Comparison of ENCODE assay signal across 8 cellular contexts in the genomic region with DNA sequence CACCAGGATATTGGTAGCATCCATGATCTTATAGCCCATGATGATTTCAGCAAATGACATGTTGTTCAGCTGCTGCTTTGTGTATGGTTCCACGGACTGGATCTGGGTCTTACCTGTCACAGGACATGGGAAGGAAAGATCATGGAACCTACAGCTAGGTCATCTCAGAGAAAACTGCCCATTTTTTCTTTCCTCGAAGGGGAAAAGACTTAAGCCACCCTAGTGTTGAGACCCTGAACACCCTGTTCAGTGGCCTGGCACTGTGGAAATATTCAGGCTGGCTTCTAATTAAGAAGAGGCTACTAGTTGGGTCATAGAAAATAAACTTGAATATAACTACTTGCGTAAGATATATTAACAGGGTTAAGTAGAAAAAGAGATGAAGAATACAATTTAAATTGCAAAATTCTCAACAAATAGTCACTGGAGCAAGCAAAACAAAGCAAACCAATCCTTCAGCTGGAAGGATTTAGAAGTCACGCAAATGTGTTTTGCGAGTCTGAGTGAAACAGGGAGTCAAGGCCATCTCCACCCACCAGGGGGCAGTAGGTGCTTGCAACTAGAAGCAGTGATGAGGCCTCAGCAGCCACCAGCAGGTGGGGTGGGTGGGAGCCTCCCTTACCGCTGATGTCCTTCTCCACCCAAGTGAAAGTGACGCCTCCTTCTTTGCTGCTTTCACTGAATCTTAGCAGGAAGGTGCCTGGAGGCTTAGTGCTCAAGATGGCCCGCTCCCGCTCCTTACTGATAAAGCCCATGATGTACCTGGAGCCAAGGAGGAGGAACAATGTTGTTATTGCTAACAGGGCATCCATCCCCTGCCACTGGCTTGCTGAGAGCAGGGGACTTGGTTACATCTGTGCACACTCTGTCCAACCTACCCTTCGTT. TPM values are rescaled to one million over a fixed set of nuclear protein-coding genes. Genes with fewer than 3 reads are reported as not detected.
DNase-seq lines count a peak whose midpoint lies in the region; ATAC-seq and TF ChIP-seq lines count a peak whose summit lies in the region.

No MANE protein-coding gene starts in this region.

- peaks cover 93% of the 10 kb centered on the region for H3K36me3 Mint-ChIP-seq in activated T-cell treated with anti-CD3 and anti-CD28 coated beads, Interleukin-2, amount 50 U/mL, for 24 hours (ENCODE audit: low read depth)
- H3K36me3 Mint-ChIP-seq in natural killer cell treated with Interleukin-12 subunit alpha and Interleukin-12 subunit beta and Interleukin-15 and Interleukin-18, amount 100 ng/mL, for 72 hours, result peaks cover 23% of the 10 kb centered on the region
- H3K36me3 Mint-ChIP-seq in stimulated activated memory B cell treated with anti-CD40 and anti-IgM and Interleukin-4, amounts not matched to agents 10 μg/mL and 1 μg/mL and 100 μg/mL, for 72 hours, result peaks cover 42% of the 10 kb centered on the region

- TF ChIP-seq POLR2A in Peyer's patch (IDR thresholded peaks at IDR 0.05) (no peak), esophagus squamous epithelium (IDR thresholded peaks at IDR 0.05) (no peak)

- H3K27ac ChIP-seq in Peyer's patch, result peak overlapping the region in 1 of 4 donors; percentile 27
- peak overlapping the region in 3 of 4 donors; percentile 41 to 64 (median 58) for H3K27ac ChIP-seq in esophagus squamous epithelium

- intact Hi-C loops in esophagus squamous epithelium (cut with DNase I), result loop anchor here (5.0 kb wide), 2 partner anchors 80 to 195 kb away; no protein-coding TSS in a partner anchor

- H3K4me3 ChIP-seq in LNCaP clone FGC (ENCODE audit: low read depth, low read length) (no peak overlapping the region), Peyer's patch (no peak overlapping the region), esophagus squamous epithelium (no peak overlapping the region)

- TF ChIP-seq CTCF in AG09319 (IDR thresholded peaks at IDR 0.05; ENCODE audit: low read depth, low read length), result peak; percentile 100
- peak; percentile 99 for TF ChIP-seq CTCF in LNCaP clone FGC (IDR thresholded peaks at IDR 0.05; ENCODE audit: control insufficient read depth, extremely low read depth, insufficient read depth)
- TF ChIP-seq CTCF in Peyer's patch (IDR thresholded peaks at IDR 0.05), result peak; percentile 97 to 100 (median 100)
- peak; percentile 97 to 100 (median 100) for TF ChIP-seq CTCF in esophagus squamous epithelium (IDR thresholded peaks at IDR 0.05)

- H3K27me3 Mint-ChIP-seq in activated T-cell treated with anti-CD3 and anti-CD28 coated beads, Interleukin-2, amount 50 U/mL, for 24 hours, result no peaks in the 10 kb centered on the region
- H3K27me3 Mint-ChIP-seq in natural killer cell treated with Interleukin-12 subunit alpha and Interleukin-12 subunit beta and Interleukin-15 and Interleukin-18, amount 100 ng/mL, for 72 hours, result no peaks in the 10 kb centered on the region
- no peaks in the 10 kb centered on the region for H3K27me3 Mint-ChIP-seq in stimulated activated memory B cell treated with anti-CD40 and anti-IgM and Interleukin-4, amounts not matched to agents 10 μg/mL and 1 μg/mL and 100 μg/mL, for 72 hours

- H3K36me3 ChIP-seq in Peyer's patch, result peaks cover 0 to 99% (median 5%) of the 10 kb centered on the region in 3 donors
- H3K36me3 ChIP-seq in esophagus squamous epithelium, result peaks cover 30 to 100% (median 46%) of the 10 kb centered on the region in 3 donors

- no peak overlapping the region for H3K4me3 Mint-ChIP-seq in activated T-cell treated with anti-CD3 and anti-CD28 coated beads, Interleukin-2, amount 50 U/mL, for 24 hours
- H3K4me3 Mint-ChIP-seq in natural killer cell treated with Interleukin-12 subunit alpha and Interleukin-12 subunit beta and Interleukin-15 and Interleukin-18, amount 100 ng/mL, for 72 hours, result no peak overlapping the region
- no peak overlapping the region for H3K4me3 Mint-ChIP-seq in stimulated activated memory B cell treated with anti-CD40 and anti-IgM and Interleukin-4, amounts not matched to agents 10 μg/mL and 1 μg/mL and 100 μg/mL, for 72 hours

- no peaks in the 10 kb centered on the region for H3K9me3 Mint-ChIP-seq in activated T-cell treated with anti-CD3 and anti-CD28 coated beads, Interleukin-2, amount 50 U/mL, for 24 hours
- H3K9me3 Mint-ChIP-seq in natural killer cell treated with Interleukin-12 subunit alpha and Interleukin-12 subunit beta and Interleukin-15 and Interleukin-18, amount 100 ng/mL, for 72 hours, result no peaks in the 10 kb centered on the region
- no peaks in the 10 kb centered on the region for H3K9me3 Mint-ChIP-seq in stimulated activated memory B cell treated with anti-CD40 and anti-IgM and Interleukin-4, amounts not matched to agents 10 μg/mL and 1 μg/mL and 100 μg/mL, for 72 hours

- H3K9me3 ChIP-seq in Peyer's patch, result no peaks in the 10 kb centered on the region
- no peaks in the 10 kb centered on the region for H3K9me3 ChIP-seq in esophagus squamous epithelium

- DNase-seq in AG09319 (ENCODE audit: extremely low read depth, low read depth), result peak; percentile 96
- peak; percentile 71 for DNase-seq in LNCaP clone FGC (ENCODE audit: low read depth)
- DNase-seq in Peyer's patch, result peak; percentile 92 to 98 (median 98)
- DNase-seq in activated T-cell treated with anti-CD3 and anti-CD28 coated beads, Interleukin-2, amount 50 U/mL, for 24 hours, result peak; percentile 94
- peak; percentile 81 for DNase-seq in esophagus squamous epithelium (lab: John Stamatoyannopoulos, UW)
- DNase-seq in natural killer cell treated with Interleukin-12 subunit alpha and Interleukin-12 subunit beta and Interleukin-15 and Interleukin-18, amount 100 ng/mL, for 72 hours (ENCODE audit: low spot score), result peak; percentile 91

- peak; percentile 63 for ATAC-seq in GM19455 (IDR thresholded peaks at IDR 0.05; ENCODE audit: unreplicated experiment)
- ATAC-seq in natural killer cell treated with Interleukin-12 subunit alpha and Interleukin-12 subunit beta and Interleukin-15 and Interleukin-18, amount 100 ng/mL, for 72 hours, result peak; percentile 94
- ATAC-seq in stimulated activated memory B cell treated with anti-CD40 and anti-IgM and Interleukin-4, amounts not matched to agents 10 μg/mL and 1 μg/mL and 100 μg/mL, for 72 hours, result peak; percentile 97

- WGBS in esophagus squamous epithelium, 2 donors, result 21 to 24% methylated on average over 6 to 10 of the region's 10 CpGs

- H3K4me1 ChIP-seq in Peyer's patch, result peaks cover 0 to 7% (median 3%) of the 10 kb centered on the region in 4 donors
- H3K4me1 ChIP-seq in esophagus squamous epithelium, result peaks cover 0 to 45% (median 5%) of the 10 kb centered on the region in 3 donors

- peaks cover 50% of the 10 kb centered on the region for H3K4me1 Mint-ChIP-seq in activated T-cell treated with anti-CD3 and anti-CD28 coated beads, Interleukin-2, amount 50 U/mL, for 24 hours (ENCODE audit: low read depth)
- H3K4me1 Mint-ChIP-seq in natural killer cell treated with Interleukin-12 subunit alpha and Interleukin-12 subunit beta and Interleukin-15 and Interleukin-18, amount 100 ng/mL, for 72 hours (ENCODE audit: low read depth in 2 of 2), result peaks cover 19 to 22% of the 10 kb centered on the region in 2 donors
- H3K4me1 Mint-ChIP-seq in stimulated activated memory B cell treated with anti-CD40 and anti-IgM and Interleukin-4, amounts not matched to agents 10 μg/mL and 1 μg/mL and 100 μg/mL, for 72 hours, result peaks cover 37% of the 10 kb centered on the region

- no peaks in the 10 kb centered on the region for H3K27me3 ChIP-seq in Peyer's patch
- no peaks in the 10 kb centered on the region for H3K27me3 ChIP-seq in esophagus squamous epithelium

- peak overlapping the region; percentile 69 for H3K27ac Mint-ChIP-seq in activated T-cell treated with anti-CD3 and anti-CD28 coated beads, Interleukin-2, amount 50 U/mL, for 24 hours
- H3K27ac Mint-ChIP-seq in natural killer cell treated with Interleukin-12 subunit alpha and Interleukin-12 subunit beta and Interleukin-15 and Interleukin-18, amount 100 ng/mL, for 72 hours, result no peak overlapping the region
- H3K27ac Mint-ChIP-seq in stimulated activated memory B cell treated with anti-CD40 and anti-IgM and Interleukin-4, amounts not matched to agents 10 μg/mL and 1 μg/mL and 100 μg/mL, for 72 hours, result peak overlapping the region; percentile 31

RNA-seq across cellular contexts. Expression of a gene that starts 34.3 kb away (rescaled TPM):
- total RNA-seq in Peyer's patch, result 10 to 100 TPM; 11.2 to 80.0 (median 34.5) TPM
- total RNA-seq in esophagus squamous epithelium, result 10 to 100 TPM in 3 of 4 donors, 1 to 10 TPM in 1; 7.3 to 34.3 (median 14.0) TPM
- total RNA-seq in natural killer cell treated with Interleukin-12 subunit alpha and Interleukin-12 subunit beta and Interleukin-15 and Interleukin-18, amount 100 ng/mL, for 72 hours, result 100 to 1,000 TPM; 187 to 392 TPM

RNA-seq across cellular contexts. Expression of a gene that starts 46.4 kb away (rescaled TPM):
- total RNA-seq in Peyer's patch, result 100 to 1,000 TPM in 1 of 4 donors, 10 to 100 TPM in 3; 36.3 to 128 (median 68.1) TPM
- total RNA-seq in esophagus squamous epithelium, result 10 to 100 TPM; 17.9 to 57.6 (median 19.5) TPM
- 100 to 1,000 TPM; 131 to 209 TPM for total RNA-seq in natural killer cell treated with Interleukin-12 subunit alpha and Interleukin-12 subunit beta and Interleukin-15 and Interleukin-18, amount 100 ng/mL, for 72 hours

Comparison
In these comparisons a context has a peak if more than half of its experiments do, and no peak if none do; other contexts are left out.
1. H3K27ac Mint-ChIP-seq: peak in activated T-cell treated with anti-CD3 and anti-CD28 coated beads, Interleukin-2, amount 50 U/mL, for 24 hours (single experiment) and stimulated activated memory B cell treated with anti-CD40 and anti-IgM and Interleukin-4, amounts not matched to agents 10 μg/mL and 1 μg/mL and 100 μg/mL, for 72 hours (single experiment); none in natural killer cell treated with Interleukin-12 subunit alpha and Interleukin-12 subunit beta and Interleukin-15 and Interleukin-18, amount 100 ng/mL, for 72 hours (0 of 2).
2. Peak in every context shown above with its lines, with median percentiles within 50 percentile points of each other: DNase-seq, CTCF ChIP-seq and ATAC-seq.